ENCODE assay signal across 22 cellular contexts in genomic region chr1:21888500-21888899, GRCh38.
"Had no signal": no experiment of that assay in that cellular context is flagged by ENCODE, and none has a peak within 500 bp of the region (broad histone marks: within the 10 kb centered on the region; RNA-seq: fewer than 3 reads in every experiment).

No MANE protein-coding gene starts in this region.

- ATAC-seq: HepG2 had no signal

- H3K36me3 Mint-ChIP-seq: IgD-negative memory B cell had no signal

- H3K9me3 ChIP-seq: SK-N-SH had no signal

- H3K4me1 Mint-ChIP-seq: IgD-negative memory B cell had no signal

- H3K4me3 Mint-ChIP-seq: IgD-negative memory B cell had no signal

- H3K4me2 ChIP-seq: SK-N-SH had no signal

- H3K27me3 Mint-ChIP-seq: IgD-negative memory B cell had no signal

- H3K27ac Mint-ChIP-seq: IgD-negative memory B cell had no signal

- H3K9ac ChIP-seq: SK-N-SH had no signal

- DNase-seq: KBM-7, MV-4-11, NCI-H1092, NCI-H1105 treated with DMSO at 0.1 percent for 48 hours, NCI-H1417 treated with DMSO at 0.1 percent for 48 hours, NCI-H146, NCI-H1694 treated with DMSO at 0.1 percent for 48 hours, NCI-H1930, NCI-H2081, NCI-H2107, NCI-H2227 treated with DMSO at 0.1 percent for 48 hours, NCI-H446, NCI-H510A, NCI-H524 treated with DMSO at 0.1 percent for 48 hours, NCI-H69, NCI-H774, RPMI8226, SHP77, SK-N-SH, SW 1271 had no signal
